ENCODE assay signal across 14 cellular contexts in the genomic region with DNA sequence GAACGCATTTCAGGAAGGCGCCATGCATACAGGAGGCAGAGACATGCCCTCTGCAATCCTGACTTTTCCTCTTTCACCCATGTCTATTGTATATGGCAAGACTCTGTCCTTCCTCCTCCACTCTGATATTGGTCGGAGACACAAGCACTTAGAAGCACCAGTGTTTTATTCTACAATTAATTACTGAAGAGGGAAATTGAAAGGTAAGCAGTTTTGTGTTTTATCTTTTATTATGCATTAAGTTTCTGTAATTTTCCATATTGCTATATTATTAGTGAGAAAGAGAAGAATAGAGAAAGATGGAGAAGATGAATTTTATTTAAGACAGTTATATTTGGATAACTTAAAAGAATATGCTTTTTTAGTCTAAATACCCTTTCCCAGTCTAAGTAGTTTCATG. TPM values are rescaled to one million over a fixed set of nuclear protein-coding genes. Genes with fewer than 3 reads are reported as not detected.
DNase-seq lines count a peak whose midpoint lies in the region; ATAC-seq, FAIRE-seq and TF ChIP-seq lines count a peak whose summit lies in the region.
"Had no signal": no experiment of that assay in that cellular context is flagged by ENCODE, and none has a peak within 500 bp of the region (broad histone marks: within the 10 kb centered on the region; RNA-seq: fewer than 3 reads in every experiment).

No MANE protein-coding gene starts in this region.

- H3K4me1 Mint-ChIP-seq in activated T-cell treated with anti-CD3 and anti-CD28 coated beads, Interleukin-2, amount 50 U/mL, for 24 hours (ENCODE audit: low read depth) = peaks cover 96% of the 10 kb centered on the region
- H3K4me1 Mint-ChIP-seq in IgD-negative memory B cell (peaks cover 71 to 83% (median 77%) of the 10 kb centered on the region in 3 donors), neural progenitor cell (peaks cover 67% of the 10 kb centered on the region), endothelial cell (ENCODE audit: unreplicated experiment) (peaks cover 44% of the 10 kb centered on the region)

- peaks cover 7 to 9% of the 10 kb centered on the region in 2 experiments; a peak in 4 of 5 replicates for H3K4me1 ChIP-seq in K562 (replicated peaks in 1 of 2; ENCODE audit: control insufficient read depth in 2 of 2, insufficient read depth in 2 of 2, low read length in 2 of 2)
- peaks cover 38% of the 10 kb centered on the region for H3K4me1 ChIP-seq in neural progenitor cell

- H3K27me3 ChIP-seq in K562 (ENCODE audit: control insufficient read depth in 2 of 2, insufficient read depth in 2 of 2, low read length in 2 of 2) = no peaks in the 10 kb centered on the region
- no peaks in the 10 kb centered on the region for H3K27me3 ChIP-seq in neural progenitor cell
- H3K27me3 ChIP-seq: MG63 had no signal

- no peak for ATAC-seq in K562
- no peak for ATAC-seq in GM21381 (IDR thresholded peaks at IDR 0.05; ENCODE audit: unreplicated experiment)

- H3K4me3 ChIP-seq in K562 (no peak overlapping the region), neural progenitor cell (no peak overlapping the region)
- H3K4me3 ChIP-seq: lung, MG63 had no signal

- H3K9me1 ChIP-seq in K562 (ENCODE audit: control insufficient read depth, insufficient read depth, low read length) = no peaks in the 10 kb centered on the region

- H3K9me3 Mint-ChIP-seq in activated T-cell treated with anti-CD3 and anti-CD28 coated beads, Interleukin-2, amount 50 U/mL, for 24 hours = no peaks in the 10 kb centered on the region
- H3K9me3 Mint-ChIP-seq in IgD-negative memory B cell = no peaks in the 10 kb centered on the region
- H3K9me3 Mint-ChIP-seq in neural progenitor cell = no peaks in the 10 kb centered on the region
- no peaks in the 10 kb centered on the region for H3K9me3 Mint-ChIP-seq in endothelial cell (ENCODE audit: unreplicated experiment)
- H3K9me3 Mint-ChIP-seq: H9, natural killer cell had no signal

- peaks cover 29% of the 10 kb centered on the region for H3K36me3 Mint-ChIP-seq in activated T-cell treated with anti-CD3 and anti-CD28 coated beads, Interleukin-2, amount 50 U/mL, for 24 hours (ENCODE audit: low read depth)
- H3K36me3 Mint-ChIP-seq in IgD-negative memory B cell (no peaks in the 10 kb centered on the region), neural progenitor cell (peaks cover 3% of the 10 kb centered on the region), endothelial cell (ENCODE audit: low read depth, unreplicated experiment) (peaks cover 4% of the 10 kb centered on the region)
- H3K36me3 Mint-ChIP-seq: natural killer cell had no signal

- TF ChIP-seq CTCF in K562 (IDR thresholded peaks at IDR 0.05 in 2 of 3, conservative IDR thresholded peaks at IDR 0.05 in 1 of 3; ENCODE audit: insufficient read depth in 2 of 3, low read depth in 1 of 3, low read length in 3 of 3) (no peak), neural progenitor cell (IDR thresholded peaks at IDR 0.05) (no peak), endothelial cell (IDR thresholded peaks at IDR 0.05; ENCODE audit: unreplicated experiment) (no peak)

- H3K4me2 ChIP-seq in K562 (ENCODE audit: insufficient read depth, low read length) = no peak overlapping the region
- peak overlapping the region; percentile 20 for H3K4me2 ChIP-seq in neural progenitor cell

- 89% methylated on average over 3 of the region's 3 CpGs for WGBS in K562 (ENCODE audit: insufficient coverage, low coverage, missing lambda C conversion rate)

- no peak for TF ChIP-seq EP300 in K562 (IDR thresholded peaks at IDR 0.05; ENCODE audit: low read length)

- H3K4me3 Mint-ChIP-seq in activated T-cell treated with anti-CD3 and anti-CD28 coated beads, Interleukin-2, amount 50 U/mL, for 24 hours = no peak overlapping the region
- H3K4me3 Mint-ChIP-seq in IgD-negative memory B cell = peak overlapping the region in 2 of 4 donors; percentile 43 to 88
- no peak overlapping the region for H3K4me3 Mint-ChIP-seq in neural progenitor cell
- no peak overlapping the region for H3K4me3 Mint-ChIP-seq in endothelial cell (ENCODE audit: unreplicated experiment)
- H3K4me3 Mint-ChIP-seq: natural killer cell had no signal

- H3K79me2 ChIP-seq in K562 (ENCODE audit: control insufficient read depth, insufficient read depth, low read length) (peaks cover 98% of the 10 kb centered on the region), neural progenitor cell (ENCODE audit: low read depth) (peaks cover 100% of the 10 kb centered on the region)

- CTCF ChIA-PET in K562 (lab: Yijun Ruan, JAX; ENCODE audit: low intra/inter-chr PET ratio) = no interaction called here

- BruUV-seq in K562 (replicated peaks; lab: Mats Ljungman, UMichigan) = no TSS peak

- H3K27ac ChIP-seq in K562 (ENCODE audit: extremely low read depth, low read depth, low read length) (no peak overlapping the region), neural progenitor cell (no peak overlapping the region)

- POLR2A ChIA-PET in K562 (lab: Yijun Ruan, JAX) = interaction anchor here (1.0 to 1.4 kb wide), 3 partner anchors 8 to 12 kb away, joined by 3 to 5 read pairs (median 4); no protein-coding TSS in a partner anchor

- H3K9ac ChIP-seq in K562 (ENCODE audit: insufficient read depth in 1 of 2, low read depth in 2 of 2, low read length in 2 of 2) (no peak overlapping the region), neural progenitor cell (no peak overlapping the region)

- intact Hi-C loops in K562 (cut with micrococcal nuclease) = no loop called here

- H3K36me3 ChIP-seq in K562 (ENCODE audit: control insufficient read depth, insufficient read depth, low read length) = peaks cover 4% of the 10 kb centered on the region; the same call in 2 of the 3 replicates
- no peaks in the 10 kb centered on the region for H3K36me3 ChIP-seq in neural progenitor cell
- H3K36me3 ChIP-seq: MG63 had no signal

- H4K20me1 ChIP-seq in K562 (replicated peaks; ENCODE audit: control insufficient read depth, insufficient read depth, low read length) (peaks cover 24% of the 10 kb centered on the region), neural progenitor cell (ENCODE audit: low read depth) (peaks cover 100% of the 10 kb centered on the region)

- H3K27ac Mint-ChIP-seq in activated T-cell treated with anti-CD3 and anti-CD28 coated beads, Interleukin-2, amount 50 U/mL, for 24 hours = peak overlapping the region; percentile 13
- H3K27ac Mint-ChIP-seq in IgD-negative memory B cell (peak overlapping the region in 2 of 3 donors; percentile 24 to 64), neural progenitor cell (no peak overlapping the region), endothelial cell (ENCODE audit: unreplicated experiment) (no peak overlapping the region)
- H3K27ac Mint-ChIP-seq: natural killer cell had no signal

- no peak overlapping the region for H2AFZ ChIP-seq in K562 (ENCODE audit: low read depth, low read length)
- no peak overlapping the region for H2AFZ ChIP-seq in neural progenitor cell (replicated peaks)

- peaks cover 17% of the 10 kb centered on the region for H3F3A ChIP-seq in neural progenitor cell (ENCODE audit: low read depth)

- no peak for DNase-seq in activated T-cell treated with anti-CD3 and anti-CD28 coated beads, Interleukin-2, amount 50 U/mL, for 24 hours
- DNase-seq in activated T-cell treated with anti-CD3 and anti-CD28 coated beads, Interleukin-2, amount 50 U/mL, for 1 hour = no peak
- DNase-seq in K562 (ENCODE audit: extremely low read depth in 1 of 4, low spot score in 3 of 4) (no peak), neural progenitor cell (ENCODE audit: low spot score) (no peak), endothelial cell (ENCODE audit: low spot score) (no peak), H54 (ENCODE audit: insufficient read length, low spot score) (no peak)
- DNase-seq: H9, MG63, natural killer cell, SIG-M5, T1000 had no signal

- no peaks in the 10 kb centered on the region for H3K27me3 Mint-ChIP-seq in activated T-cell treated with anti-CD3 and anti-CD28 coated beads, Interleukin-2, amount 50 U/mL, for 24 hours
- peaks cover 3% of the 10 kb centered on the region for H3K27me3 Mint-ChIP-seq in IgD-negative memory B cell
- peaks cover 2% of the 10 kb centered on the region for H3K27me3 Mint-ChIP-seq in neural progenitor cell (ENCODE audit: insufficient read depth, low read depth)
- peaks cover 5% of the 10 kb centered on the region for H3K27me3 Mint-ChIP-seq in endothelial cell (ENCODE audit: unreplicated experiment)

- H3K9me3 ChIP-seq in K562 (replicated peaks; ENCODE audit: control insufficient read depth, insufficient read depth, low read depth, low read length) (no peaks in the 10 kb centered on the region), neural progenitor cell (ENCODE audit: low read depth) (no peaks in the 10 kb centered on the region)
- H3K9me3 ChIP-seq: MG63 had no signal

- in situ Hi-C loops in K562 (cut with MboI) = no loop called here

- TF ChIP-seq POLR2A in K562 (conservative IDR thresholded peaks at IDR 0.05) (no peak), H54 (IDR thresholded peaks at IDR 0.05; ENCODE audit: low read depth, low read length) (no peak)

- TF ChIP-seq RAD21 in K562 (CRISPR knock-in tag; conservative IDR thresholded peaks at IDR 0.05 in 1 of 2, IDR thresholded peaks at IDR 0.05 in 1 of 2) = no peak

- no peak for FAIRE-seq in K562 (lab: Jason Lieb, UNC)
- no peak for FAIRE-seq in H54 (lab: Jason Lieb, UNC)

TF ChIP-seq in K562, 482 proteins besides CTCF, POLR2A, EP300 and RAD21 (continues in another document):
- TF ChIP-seq NFYB (IDR thresholded peaks at IDR 0.05; ENCODE audit: extremely low read depth, insufficient read length) = no peak

RNA-seq across cellular contexts. Expression of gene ARID1B, which starts 13.5 kb away (rescaled TPM):
- polyA plus RNA-seq in IgD-negative memory B cell (21.9 TPM), K562 (2011; rRNA removed) (20.5 and 20.7 TPM in 2 replicates), K562 (2014; fragmentation: Illumina TruSeq; extraction: Trizol) (26.2 and 30.1 TPM in 2 replicates), K562 (2014; fragmentation: Nextera tagmentation; extraction: Ambion mirVana) (10 to 100 TPM; 12.5 to 25.8 TPM), K562 (2014; rRNA removed) (21.8 and 22.3 TPM in 2 replicates)
- total RNA-seq in K562 (2011; cell fraction: chromatin; rRNA removed; ENCODE audit: low replicate concordance) = 166 and 348 TPM in 2 replicates
- 89.6 and 106 TPM in 2 replicates for total RNA-seq in K562 (2011; cell fraction: nucleolus; rRNA removed)
- total RNA-seq in K562 (2011; cell fraction: nucleoplasm; rRNA removed) = 226 and 418 TPM in 2 replicates
- total RNA-seq in K562 (2014; rRNA removed) (19.3 and 21.3 TPM in 2 replicates), K562 (2014; rRNA removed; fragmentation: Illumina TruSeq; extraction: Trizol) (32.9 and 37.6 TPM in 2 replicates), K562 (2015; rRNA removed; fragmentation: Illumina TruSeq; extraction: Trizol) (33.7 and 34.3 TPM in 2 replicates), K562 (2021) (48.6 and 50.5 TPM in 2 replicates), neural progenitor cell (ENCODE audit: low replicate concordance) (52.8 and 62.1 TPM in 2 replicates), endothelial cell (ENCODE audit: unreplicated experiment) (104 TPM)
- 16.9 and 20.5 TPM in 2 replicates for polyA plus RNA-seq in K562 (2011; cell fraction: cytosol; rRNA removed)
- polyA plus RNA-seq in K562 (2011; cell fraction: nucleus; rRNA removed) = 46.8 and 68.6 TPM in 2 replicates
- 25.9 and 27.1 TPM in 2 replicates for polyA plus RNA-seq in K562 (2012)
- polyA minus RNA-seq in K562 (2011; rRNA and poly(A)+ RNA removed) = 81.8 and 86.3 TPM in 2 replicates
- polyA minus RNA-seq in K562 (2011; cell fraction: cytosol; rRNA and poly(A)+ RNA removed) = 64.9 and 82.5 TPM in 2 replicates
- 157 and 175 TPM in 2 replicates for polyA minus RNA-seq in K562 (2011; cell fraction: nucleus; rRNA and poly(A)+ RNA removed)

Comparison
In these comparisons a context has a peak if more than half of its experiments do, and no peak if none do; other contexts are left out.
1. H3K27ac Mint-ChIP-seq: peak in activated T-cell treated with anti-CD3 and anti-CD28 coated beads, Interleukin-2, amount 50 U/mL, for 24 hours (single experiment) and IgD-negative memory B cell (2 of 3); none in neural progenitor cell (single experiment) and endothelial cell (single experiment).